8 cellular contexts compared by ENCODE assay signal in the genomic region with DNA sequence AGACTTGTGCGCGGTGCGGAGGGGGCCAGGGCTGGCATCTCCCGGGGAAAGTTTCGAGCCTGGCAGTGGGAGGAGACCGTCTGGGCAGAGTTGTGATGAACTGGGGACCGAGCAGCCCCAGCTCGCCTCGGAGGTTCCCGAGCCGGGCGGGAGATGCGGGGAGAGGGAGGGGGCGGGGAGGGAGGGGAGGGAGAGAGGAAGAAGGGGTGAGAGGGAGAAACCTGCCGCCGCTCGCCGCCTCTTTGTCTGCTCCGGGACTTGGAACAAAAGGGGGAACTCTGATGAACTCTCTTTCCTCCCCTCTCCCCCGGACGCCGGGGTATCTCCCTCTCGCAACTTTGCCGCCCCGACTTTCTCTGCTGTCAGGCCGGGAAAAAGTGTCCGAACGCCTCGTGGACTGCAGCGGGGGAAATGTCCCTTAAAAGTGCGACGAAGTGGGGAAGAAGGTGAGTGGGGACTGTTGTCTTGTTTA.
DNase-seq lines count a peak whose midpoint lies in the region; ATAC-seq and TF ChIP-seq lines count a peak whose summit lies in the region.

No MANE protein-coding gene starts in this region.

- H3K9ac ChIP-seq in HUES64 (ENCODE audit: low read depth, low read length): peak overlapping the region; percentile 96
- H3K9ac ChIP-seq in mucosa of stomach (ENCODE audit: low read length): peak overlapping the region; percentile 59

- peaks cover 18% of the 10 kb centered on the region for H3K27me3 Mint-ChIP-seq in chondrocyte (ENCODE audit: low read depth)

- no peaks in the 10 kb centered on the region for H3K9me3 Mint-ChIP-seq in chondrocyte (ENCODE audit: low read depth)

- no peaks in the 10 kb centered on the region for H3K79me2 ChIP-seq in ACC112 (ENCODE audit: control insufficient read depth, insufficient read depth, low read length, unreplicated experiment)

- no peak for ATAC-seq in GM18498 (IDR thresholded peaks at IDR 0.05; ENCODE audit: unreplicated experiment)

- peaks cover 37% of the 10 kb centered on the region for H3K4me1 Mint-ChIP-seq in chondrocyte (ENCODE audit: low read depth)

- DNase-seq in chondrocyte (ENCODE audit: low spot score) (no peak), KG1 (lab: John Stamatoyannopoulos, UW) (no peak)
- DNase-seq in activated effector memory CD4-positive, alpha-beta T cell treated with Interleukin-2 at 50 U/mL for 16 hours: no peak
- DNase-seq in stimulated activated CD4-positive, alpha-beta T cell treated with anti-CD3 and anti-CD28 coated beads, Interleukin-4, amount 100 ng/mL, for 24 hours: no peak

- H3K27ac Mint-ChIP-seq in chondrocyte (ENCODE audit: unreplicated experiment): no peak overlapping the region

- no peak for TF ChIP-seq CTCF in chondrocyte (IDR thresholded peaks at IDR 0.05)

- H3K4me3 Mint-ChIP-seq in chondrocyte (ENCODE audit: unreplicated experiment): peak overlapping the region; percentile 86

- H3K27ac ChIP-seq in ACC112 (ENCODE audit: low read depth, low read length) (no peak overlapping the region), HUES64 (ENCODE audit: low read depth, low read length) (peak overlapping the region; percentile 93)

- under 1% methylated on average over 31 of the region's 32 CpGs for WGBS in HUES64

- H3K4me3 ChIP-seq in ACC112 (ENCODE audit: low read depth, low read length) (peak overlapping the region; percentile 78), HUES64 (ENCODE audit: low read length) (peak overlapping the region; percentile 99), mucosa of stomach (ENCODE audit: low read length) (no peak overlapping the region)

- H3K9me3 ChIP-seq in HUES64 (ENCODE audit: insufficient read depth, low read depth, low read length) (no peaks in the 10 kb centered on the region), mucosa of stomach (ENCODE audit: control insufficient read depth, low read length) (no peaks in the 10 kb centered on the region)

- H3K4me1 ChIP-seq in ACC112 (ENCODE audit: control insufficient read depth, insufficient read depth, low read length, unreplicated experiment) (no peaks in the 10 kb centered on the region), HUES64 (ENCODE audit: insufficient read depth, low read length) (peaks cover 31% of the 10 kb centered on the region), mucosa of stomach (ENCODE audit: control insufficient read depth, insufficient read depth, low read length) (no peaks in the 10 kb centered on the region)

- H3K27me3 ChIP-seq in ACC112 (ENCODE audit: insufficient read depth, low read length) (peaks cover 52% of the 10 kb centered on the region), HUES64 (ENCODE audit: insufficient read depth, low read length) (peaks cover 22% of the 10 kb centered on the region), mucosa of stomach (ENCODE audit: control insufficient read depth, insufficient read depth, low read length) (peaks cover 59% of the 10 kb centered on the region)

- no peaks in the 10 kb centered on the region for H3K36me3 ChIP-seq in ACC112 (ENCODE audit: insufficient read depth, low read length)
- H3K36me3 ChIP-seq in HUES64 (ENCODE audit: insufficient read depth, low read length): peaks cover 26% of the 10 kb centered on the region
- H3K36me3 ChIP-seq in mucosa of stomach (ENCODE audit: control insufficient read depth, insufficient read depth, low read length): no peaks in the 10 kb centered on the region

- H3K36me3 Mint-ChIP-seq in chondrocyte (ENCODE audit: low read depth): no peaks in the 10 kb centered on the region

- H2AFZ ChIP-seq in ACC112 (ENCODE audit: low read length, unreplicated experiment): peak overlapping the region; percentile 67
